8 cellular contexts compared by ENCODE assay signal in the genomic region with DNA sequence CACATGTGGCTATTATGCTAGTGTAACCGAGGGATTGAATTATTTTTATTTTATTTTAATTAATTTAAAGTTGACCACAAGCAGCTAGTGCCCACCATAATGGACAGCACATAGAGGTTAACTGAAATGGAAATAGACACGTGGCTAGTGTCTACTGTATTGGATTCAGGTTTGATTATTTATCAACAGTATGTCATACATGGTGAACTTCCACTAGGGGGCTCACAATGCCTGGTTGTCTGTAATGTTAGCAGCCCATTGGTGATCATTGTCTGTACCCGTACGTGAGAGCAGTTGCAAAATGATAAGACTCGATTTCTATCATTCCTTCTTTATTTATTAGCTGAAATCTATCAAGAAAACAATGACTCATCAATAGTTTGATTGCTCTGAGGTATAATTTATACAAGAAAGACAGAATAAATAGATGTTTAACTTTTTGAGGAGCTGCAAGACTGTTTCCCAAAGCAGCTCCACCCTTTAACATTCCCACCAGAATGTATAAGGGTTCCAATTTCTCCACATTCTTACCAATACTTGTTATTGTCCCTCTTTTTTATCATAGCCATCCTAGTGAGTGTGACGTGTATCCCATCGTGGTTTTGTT.
DNase-seq lines count a peak whose midpoint lies in the region; ATAC-seq and TF ChIP-seq lines count a peak whose summit lies in the region.

No MANE protein-coding gene starts in this region.

- intact Hi-C loops in activated CD4-positive, alpha-beta memory T cell treated with anti-CD3 and anti-CD28 coated beads for 36 hours (cut with micrococcal nuclease) = loop anchor here (1.0 to 5.0 kb wide), 4 partner anchors 88 to 868 kb away; partner anchors contain the start of gene DYNC1I2
- intact Hi-C loops in vagina (cut with DNase I) = no loop called here

- H3K27ac ChIP-seq in fibroblast of lung (ENCODE audit: insufficient read depth, low read length) (no peak overlapping the region), vagina (no peak overlapping the region)

- CTCF ChIA-PET in activated CD4-positive, alpha-beta memory T cell treated with anti-CD3 and anti-CD28 coated beads for 36 hours (lab: Charles Lee) = interaction anchor here (0.6 to 2.9 kb wide), 31 partner anchors 9 to 1119 kb away, joined by 3 to 20 read pairs (median 4); partner anchors contain the start of genes DLX2 and DYNC1I2

- no peaks in the 10 kb centered on the region for H3K79me2 ChIP-seq in fibroblast of lung (ENCODE audit: control insufficient read depth, insufficient read depth, low read length)

- peaks cover 4% of the 10 kb centered on the region for H3K27me3 Mint-ChIP-seq in activated CD4-positive, alpha-beta memory T cell treated with anti-CD3 and anti-CD28 coated beads for 36 hours
- H3K27me3 Mint-ChIP-seq in nephron progenitor cell (ENCODE audit: low read depth, poor library complexity) = peaks cover 40% of the 10 kb centered on the region

- H3K4me2 ChIP-seq in fibroblast of lung (ENCODE audit: extremely low read depth, insufficient read depth, low read length) = peak overlapping the region; percentile 1

- DNase-seq in DMS 273 treated with DMSO at 0.1 percent for 48 hours (lab: John Stamatoyannopoulos, UW) (peak; percentile 26), NCI-H748 treated with DMSO at 0.1 percent for 48 hours (lab: John Stamatoyannopoulos, UW) (peak; percentile 65), fibroblast of lung (ENCODE audit: low read depth in 2 of 2) (peak; percentile 63 to 80), nephron progenitor cell (peak; percentile 46), vagina (ENCODE audit: extremely low spot score in 2 of 2) (peak in 1 of 2 donors; percentile 49)
- DNase-seq in activated CD4-positive, alpha-beta memory T cell treated with anti-CD3 and anti-CD28 coated beads for 36 hours = peak; percentile 47

- peaks cover 2% of the 10 kb centered on the region for H3K4me1 Mint-ChIP-seq in activated CD4-positive, alpha-beta memory T cell treated with anti-CD3 and anti-CD28 coated beads for 36 hours (ENCODE audit: low read depth)
- H3K4me1 Mint-ChIP-seq in nephron progenitor cell = no peaks in the 10 kb centered on the region

- no peak for TF ChIP-seq POLR2A in vagina (IDR thresholded peaks at IDR 0.05)

- H3K27me3 ChIP-seq in fibroblast of lung (ENCODE audit: control insufficient read depth, insufficient read depth, low read length) = no peaks in the 10 kb centered on the region
- H3K27me3 ChIP-seq in vagina = no peaks in the 10 kb centered on the region

- H2AFZ ChIP-seq in fibroblast of lung (ENCODE audit: low read length) = no peak overlapping the region

- H4K20me1 ChIP-seq in fibroblast of lung (ENCODE audit: control insufficient read depth, extremely low read depth, insufficient read depth, low read length) = no peaks in the 10 kb centered on the region

- no peak overlapping the region for H3K4me3 Mint-ChIP-seq in activated CD4-positive, alpha-beta memory T cell treated with anti-CD3 and anti-CD28 coated beads for 36 hours
- no peak overlapping the region for H3K4me3 Mint-ChIP-seq in nephron progenitor cell

- H3K9ac ChIP-seq in fibroblast of lung (ENCODE audit: insufficient read depth, low read length) = no peak overlapping the region

- H3K36me3 Mint-ChIP-seq in activated CD4-positive, alpha-beta memory T cell treated with anti-CD3 and anti-CD28 coated beads for 36 hours = no peaks in the 10 kb centered on the region
- no peaks in the 10 kb centered on the region for H3K36me3 Mint-ChIP-seq in nephron progenitor cell (ENCODE audit: low read depth)

- no peak overlapping the region for H3K27ac Mint-ChIP-seq in activated CD4-positive, alpha-beta memory T cell treated with anti-CD3 and anti-CD28 coated beads for 36 hours
- H3K27ac Mint-ChIP-seq in nephron progenitor cell = no peak overlapping the region

- peak; percentile 76 to 87 for TF ChIP-seq CTCF in fibroblast of lung (conservative IDR thresholded peaks at IDR 0.05 in 1 of 2, IDR thresholded peaks at IDR 0.05 in 1 of 2; ENCODE audit: low read depth in 1 of 2, low read length in 2 of 2)
- TF ChIP-seq CTCF in nephron progenitor cell (IDR thresholded peaks at IDR 0.05) = peak; percentile 79
- TF ChIP-seq CTCF in vagina (IDR thresholded peaks at IDR 0.05) = peak; percentile 29 to 65 (median 59)

- no peaks in the 10 kb centered on the region for H3K36me3 ChIP-seq in fibroblast of lung (ENCODE audit: control insufficient read depth, insufficient read depth, low read length)
- no peaks in the 10 kb centered on the region for H3K36me3 ChIP-seq in vagina

- ATAC-seq in GM19397 (IDR thresholded peaks at IDR 0.05; ENCODE audit: unreplicated experiment) (peak; percentile 86), HG03520 (IDR thresholded peaks at IDR 0.05; ENCODE audit: unreplicated experiment) (peak; percentile 84)

- no peaks in the 10 kb centered on the region for H3K9me3 ChIP-seq in fibroblast of lung (ENCODE audit: control insufficient read depth, insufficient read depth, low read depth, low read length)
- H3K9me3 ChIP-seq in vagina = no peaks in the 10 kb centered on the region

- no peaks in the 10 kb centered on the region for H3K9me3 Mint-ChIP-seq in activated CD4-positive, alpha-beta memory T cell treated with anti-CD3 and anti-CD28 coated beads for 36 hours
- no peaks in the 10 kb centered on the region for H3K9me3 Mint-ChIP-seq in nephron progenitor cell

- POLR2A ChIA-PET in activated CD4-positive, alpha-beta memory T cell treated with anti-CD3 and anti-CD28 coated beads for 36 hours (lab: Charles Lee) = no interaction called here

- peak overlapping the region in 1 of 4 experiments; percentile 16 for H3K4me3 ChIP-seq in fibroblast of lung (replicated peaks in 1 of 4; ENCODE audit: control extremely low read depth in 1 of 4, insufficient read depth in 1 of 4, low read depth in 3 of 4, low read length in 4 of 4)
- H3K4me3 ChIP-seq in vagina = no peak overlapping the region

- H3K4me1 ChIP-seq in fibroblast of lung (ENCODE audit: control insufficient read depth, extremely low read depth, insufficient read depth, low read length) (peaks cover 6% of the 10 kb centered on the region), vagina (no peaks in the 10 kb centered on the region)
